ENCODE assay signal across 9 cellular contexts in the genomic region with DNA sequence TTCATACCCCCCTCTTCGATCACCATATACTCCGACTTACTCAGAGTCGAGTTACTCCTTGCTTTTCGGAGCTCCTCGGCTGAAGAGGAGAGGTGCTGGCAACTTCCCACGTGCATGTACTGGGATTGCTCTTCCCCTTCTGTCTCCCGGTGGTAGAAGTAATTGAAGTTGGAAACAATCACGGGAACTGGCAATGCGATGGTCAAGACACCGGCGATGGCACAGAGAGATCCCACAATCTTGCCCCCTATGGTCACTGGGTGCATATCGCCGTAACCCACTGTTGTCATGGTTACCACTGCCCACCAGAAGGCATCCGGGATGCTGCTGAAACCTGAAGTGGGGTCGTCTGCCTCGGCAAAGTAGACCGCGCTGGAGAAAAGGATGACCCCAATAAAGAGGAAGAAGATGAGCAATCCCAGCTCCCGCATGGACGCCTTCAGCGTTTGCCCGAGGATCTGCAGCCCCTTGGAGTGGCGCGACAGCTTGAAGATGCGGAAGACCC. TPM values are rescaled to one million over a fixed set of nuclear protein-coding genes. Genes with fewer than 3 reads are reported as not detected.
DNase-seq lines count a peak whose midpoint lies in the region; ATAC-seq and TF ChIP-seq lines count a peak whose summit lies in the region.
"Had no signal": no experiment of that assay in that cellular context is flagged by ENCODE, and none has a peak within 500 bp of the region (broad histone marks: within the 10 kb centered on the region; RNA-seq: fewer than 3 reads in every experiment).

No MANE protein-coding gene starts in this region.

- intact Hi-C loops in dorsolateral prefrontal cortex (cut with DNase I) = no loop called here

- H3K36me3 Mint-ChIP-seq in T-helper 1 cell treated with Interleukin-12 subunit alpha and Interleukin-12 subunit beta and Interleukin-4 antibody, amounts not matched to agents 30 μg/mL and 1 μg/mL, for 36 hours (ENCODE audit: low read depth) = peaks cover 50% of the 10 kb centered on the region

- peak overlapping the region in 58 of 59 donors; percentile 26 to 76 (median 63) for H3K4me3 ChIP-seq in dorsolateral prefrontal cortex

- no peaks in the 10 kb centered on the region for H3K27me3 Mint-ChIP-seq in T-helper 1 cell treated with Interleukin-12 subunit alpha and Interleukin-12 subunit beta and Interleukin-4 antibody, amounts not matched to agents 30 μg/mL and 1 μg/mL, for 36 hours (ENCODE audit: low read depth)

- TF ChIP-seq CTCF in dorsolateral prefrontal cortex (IDR thresholded peaks at IDR 0.05 in 54 of 56, conservative IDR thresholded peaks at IDR 0.05 in 2 of 56; ENCODE audit: low read depth in 1 of 56, partially characterized antibody in 56 of 56) = no peak

- peaks cover 39% of the 10 kb centered on the region for H3K4me1 Mint-ChIP-seq in T-helper 1 cell treated with Interleukin-12 subunit alpha and Interleukin-12 subunit beta and Interleukin-4 antibody, amounts not matched to agents 30 μg/mL and 1 μg/mL, for 36 hours (ENCODE audit: low read depth)

- H3K27ac ChIP-seq in dorsolateral prefrontal cortex = peak overlapping the region in 46 of 59 donors; percentile 8 to 94 (median 75)

- peaks cover 0 to 85% (median 47%) of the 10 kb centered on the region in 45 donors for H3K27me3 ChIP-seq in dorsolateral prefrontal cortex

- H3K4me3 Mint-ChIP-seq in T-helper 1 cell treated with Interleukin-12 subunit alpha and Interleukin-12 subunit beta and Interleukin-4 antibody, amounts not matched to agents 30 μg/mL and 1 μg/mL, for 36 hours = peak overlapping the region; percentile 95

- no peaks in the 10 kb centered on the region for H3K9me3 Mint-ChIP-seq in T-helper 1 cell treated with Interleukin-12 subunit alpha and Interleukin-12 subunit beta and Interleukin-4 antibody, amounts not matched to agents 30 μg/mL and 1 μg/mL, for 36 hours

- peak overlapping the region; percentile 93 for H3K27ac Mint-ChIP-seq in T-helper 1 cell treated with Interleukin-12 subunit alpha and Interleukin-12 subunit beta and Interleukin-4 antibody, amounts not matched to agents 30 μg/mL and 1 μg/mL, for 36 hours

- ATAC-seq in GM21447 (IDR thresholded peaks at IDR 0.05; ENCODE audit: unreplicated experiment) = no peak

- peak; percentile 40 for DNase-seq in NCI-H2227 (lab: John Stamatoyannopoulos, UW; ENCODE audit: unreplicated experiment)
- no peak for DNase-seq in NCI-H2227 treated with DMSO at 0.1 percent for 48 hours (lab: John Stamatoyannopoulos, UW)
- DNase-seq in dorsolateral prefrontal cortex = peak in 1 of 10 donors; percentile 50
- peak; percentile 41 for DNase-seq in stimulated activated CD8-positive, alpha-beta memory T cell treated with anti-CD3 and anti-CD28 coated beads, Interleukin-4, amount 100 ng/mL, for 48 hours
- no peak for DNase-seq in NCI-H146 treated with DMSO at 0.1 percent for 48 hours (lab: John Stamatoyannopoulos, UW; ENCODE audit: unreplicated experiment)
- DNase-seq in NCI-H446 treated with DMSO at 0.1 percent for 48 hours (lab: John Stamatoyannopoulos, UW) = no peak
- DNase-seq: NCI-H1417 had no signal

RNA-seq across cellular contexts. Expression of gene KCNA3, which starts 1.5 kb away (rescaled TPM):
- 10 to 100 TPM in 112 of 120 experiments, 1 to 10 TPM in 8; 4.9 to 30.7 (median 16.4) TPM for total RNA-seq in dorsolateral prefrontal cortex

Comparison
In these comparisons a context has a peak if more than half of its experiments do, and no peak if none do; other contexts are left out.
1. DNase-seq: peak in NCI-H2227 (single experiment) and stimulated activated CD8-positive, alpha-beta memory T cell treated with anti-CD3 and anti-CD28 coated beads, Interleukin-4, amount 100 ng/mL, for 48 hours (single experiment); none in NCI-H2227 treated with DMSO at 0.1 percent for 48 hours (single experiment), NCI-H146 treated with DMSO at 0.1 percent for 48 hours (single experiment) and NCI-H446 treated with DMSO at 0.1 percent for 48 hours (single experiment).